ENCODE assay signal across 12 cellular contexts in the genomic region with DNA sequence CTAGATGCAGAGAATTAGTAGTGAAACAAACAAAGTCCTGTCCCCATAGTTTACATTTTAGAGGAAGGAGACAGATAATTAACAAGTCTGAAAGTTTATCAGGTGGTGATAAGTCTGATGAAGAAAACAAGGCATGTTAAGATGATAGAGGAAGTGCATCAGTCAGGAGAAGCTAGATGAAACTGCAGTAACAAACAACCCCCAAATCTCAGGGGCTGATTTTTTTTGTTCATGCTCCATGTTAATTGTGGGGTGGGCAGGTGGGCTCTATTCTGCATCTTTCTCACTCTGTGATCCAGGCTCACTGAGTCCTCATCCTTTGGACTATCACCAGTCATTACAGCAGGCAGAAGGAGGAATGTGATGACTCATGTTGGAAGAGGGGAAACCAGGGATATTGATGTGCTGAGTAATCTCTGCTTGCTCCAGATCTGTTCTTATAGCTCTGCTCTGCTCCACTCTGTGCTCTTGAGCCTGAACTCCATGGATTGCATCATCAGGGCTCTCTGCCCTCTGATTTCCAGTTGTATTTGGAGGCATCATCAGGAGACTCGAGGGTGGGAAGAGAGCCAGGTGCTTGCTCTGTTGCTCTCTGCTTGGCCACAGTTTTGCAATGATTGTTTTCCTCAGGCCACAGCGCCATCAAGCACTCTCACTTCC.
A peak's percentile ranks its signal among the peaks of the same experiment; 100 is the strongest.
DNase-seq lines count a peak whose midpoint lies in the region; ATAC-seq, FAIRE-seq and TF ChIP-seq lines count a peak whose summit lies in the region.
"Had no signal": no experiment of that assay in that cellular context is flagged by ENCODE, and none has a peak within 500 bp of the region (broad histone marks: within the 10 kb centered on the region; RNA-seq: fewer than 3 reads in every experiment).

No MANE protein-coding gene starts in this region.

- H3K27me3 ChIP-seq in ACC112 (ENCODE audit: insufficient read depth, low read length) (peaks cover 25% of the 10 kb centered on the region), brain microvascular endothelial cell (replicated peaks) (no peaks in the 10 kb centered on the region)

- peak; percentile 95 for ATAC-seq in left lobe of liver
- ATAC-seq: naive thymus-derived CD8-positive, alpha-beta T cell had no signal

- no peaks in the 10 kb centered on the region for H3K79me2 ChIP-seq in ACC112 (ENCODE audit: control insufficient read depth, insufficient read depth, low read length, unreplicated experiment)

- no peak overlapping the region for H2AFZ ChIP-seq in ACC112 (ENCODE audit: low read length, unreplicated experiment)

- DNase-seq in HS-5 (ENCODE audit: low read depth) (peak; percentile 96), brain microvascular endothelial cell (peak; percentile 71), left lobe of liver (ENCODE audit: low spot score) (peak; percentile 75), NCI-H345 treated with DMSO at 0.1 percent for 48 hours (lab: John Stamatoyannopoulos, UW; ENCODE audit: unreplicated experiment) (no peak), inferior parietal cortex (ENCODE audit: extremely low spot score) (no peak), frontal cortex (ENCODE audit: low spot score in 2 of 2) (no peak), HuH-7 (ENCODE audit: low spot score) (no peak)
- DNase-seq: activated naive CD4-positive, alpha-beta T cell; CD4-positive, alpha-beta memory T cell; naive thymus-derived CD8-positive, alpha-beta T cell had no signal

- TF ChIP-seq CTCF in brain microvascular endothelial cell (IDR thresholded peaks at IDR 0.05; ENCODE audit: low read depth, low read length, missing control alignments), result no peak

- H3K4me1 ChIP-seq in ACC112 (ENCODE audit: control insufficient read depth, insufficient read depth, low read length, unreplicated experiment), result peaks cover 19% of the 10 kb centered on the region

- H3K4me3 ChIP-seq in ACC112 (ENCODE audit: low read depth, low read length) (no peak overlapping the region), brain microvascular endothelial cell (ENCODE audit: low read depth, low read length) (no peak overlapping the region)

- H3K27ac ChIP-seq in ACC112 (ENCODE audit: low read depth, low read length) (0 out of 2 replicates have a peak overlapping the region, but pooled peaks have one; percentile 19), brain microvascular endothelial cell (no peak overlapping the region)

- no peak for FAIRE-seq in frontal cortex (lab: Jason Lieb, UNC)
- FAIRE-seq: TTC549 had no signal

- H3K36me3 ChIP-seq in ACC112 (ENCODE audit: insufficient read depth, low read length) (no peaks in the 10 kb centered on the region), brain microvascular endothelial cell (replicated peaks) (no peaks in the 10 kb centered on the region)

- in situ Hi-C loops in brain microvascular endothelial cell (cut with HindIII; ENCODE audit: low pct_ligation_motif_present, low sequenced_read_pairs), result no loop called here

Comparison
In these comparisons a context has a peak if more than half of its experiments do, and no peak if none do; other contexts are left out.
1. DNase-seq: peak in HS-5 (single experiment), brain microvascular endothelial cell (single experiment) and left lobe of liver (single experiment); none in NCI-H345 treated with DMSO at 0.1 percent for 48 hours (single experiment), inferior parietal cortex (single experiment), frontal cortex (0 of 2) and HuH-7 (single experiment).